Comparison of ENCODE assay signal across 10 cellular contexts in the genomic region with DNA sequence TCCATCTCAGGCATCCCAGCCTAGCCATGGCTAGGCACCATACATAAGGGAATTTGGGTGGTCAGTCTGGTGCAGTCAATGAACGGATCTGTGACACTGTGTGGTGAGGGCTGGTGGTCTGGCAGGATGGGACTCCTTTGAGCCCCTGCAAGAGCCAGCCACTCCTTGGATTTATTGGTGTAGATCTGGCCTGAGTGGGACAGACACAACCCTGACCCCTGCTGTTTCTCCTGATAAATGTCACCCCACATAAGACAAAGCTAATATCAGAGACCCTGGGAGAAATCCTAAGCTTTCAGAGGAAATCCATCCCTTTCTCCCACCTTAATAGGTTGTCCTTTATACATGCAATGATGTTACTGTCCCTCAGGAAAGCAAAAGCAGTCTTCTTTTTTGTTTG. TPM values are rescaled to one million over a fixed set of nuclear protein-coding genes. Genes with fewer than 3 reads are reported as not detected.
A peak's percentile ranks its signal among the peaks of the same experiment; 100 is the strongest.
DNase-seq lines count a peak whose midpoint lies in the region; ATAC-seq and TF ChIP-seq lines count a peak whose summit lies in the region.
"Had no signal": no experiment of that assay in that cellular context is flagged by ENCODE, and none has a peak within 500 bp of the region (broad histone marks: within the 10 kb centered on the region; RNA-seq: fewer than 3 reads in every experiment).

No MANE protein-coding gene starts in this region.

- H3K79me2 ChIP-seq in KMS-11 (ENCODE audit: insufficient read depth, low read depth), result peaks cover 4% of the 10 kb centered on the region; the same call in 1 of the 2 replicates

- H3K27ac ChIP-seq in KMS-11 (no peak overlapping the region), caudate nucleus (ENCODE audit: low read depth, low read length) (no peak overlapping the region)

- no peaks in the 10 kb centered on the region for H3K9me3 Mint-ChIP-seq in activated naive CD8-positive, alpha-beta T cell treated with anti-CD3 and anti-CD28 coated beads for 36 hours
- H3K9me3 Mint-ChIP-seq in naive B cell, result no peaks in the 10 kb centered on the region

- DNase-seq in DMS53 (lab: John Stamatoyannopoulos, UW), result peak; percentile 59
- DNase-seq in DMS53 treated with DMSO at 0.1 percent for 48 hours (lab: John Stamatoyannopoulos, UW; ENCODE audit: unreplicated experiment), result no peak
- no peak for DNase-seq in activated naive CD8-positive, alpha-beta T cell treated with anti-CD3 and anti-CD28 coated beads for 36 hours
- DNase-seq in naive B cell, result no peak
- DNase-seq in NCI-H128 (lab: John Stamatoyannopoulos, UW; ENCODE audit: unreplicated experiment), result no peak
- DNase-seq in caudate nucleus (lab: John Stamatoyannopoulos, UW), result no peak
- no peak for DNase-seq in midbrain (lab: John Stamatoyannopoulos, UW)
- DNase-seq: activated CD8-positive, alpha-beta memory T cell treated with anti-CD3 and anti-CD28 coated beads, Interleukin-2, amount 50 U/mL, for 48 hours; islet precursor cell had no signal

- H3K36me3 Mint-ChIP-seq in activated naive CD8-positive, alpha-beta T cell treated with anti-CD3 and anti-CD28 coated beads for 36 hours, result no peaks in the 10 kb centered on the region
- H3K36me3 Mint-ChIP-seq in naive B cell, result no peaks in the 10 kb centered on the region

- no peaks in the 10 kb centered on the region for H3K36me3 ChIP-seq in KMS-11 (ENCODE audit: insufficient read depth)

- no peak overlapping the region for H3K4me2 ChIP-seq in KMS-11

- H3K4me3 ChIP-seq in KMS-11 (IDR thresholded peaks at IDR 0.05; ENCODE audit: insufficient read depth, low read depth, low read length), result no peak overlapping the region

- peaks cover 8% of the 10 kb centered on the region for H3K27me3 Mint-ChIP-seq in activated naive CD8-positive, alpha-beta T cell treated with anti-CD3 and anti-CD28 coated beads for 36 hours
- H3K27me3 Mint-ChIP-seq in naive B cell, result peaks cover 11 to 33% (median 16%) of the 10 kb centered on the region in 3 donors

- no peak overlapping the region for H3K27ac Mint-ChIP-seq in activated naive CD8-positive, alpha-beta T cell treated with anti-CD3 and anti-CD28 coated beads for 36 hours
- no peak overlapping the region for H3K27ac Mint-ChIP-seq in naive B cell

- 0 out of 2 replicates have a peak, but pooled peaks have one; percentile 51 for TF ChIP-seq CTCF in KMS-11 (conservative IDR thresholded peaks at IDR 0.05; ENCODE audit: low read depth, low read length)

- no peak for ATAC-seq in naive B cell (ENCODE audit: low read depth in 2 of 2)

- H3K4me3 Mint-ChIP-seq in activated naive CD8-positive, alpha-beta T cell treated with anti-CD3 and anti-CD28 coated beads for 36 hours, result peak overlapping the region; percentile 30
- H3K4me3 Mint-ChIP-seq in naive B cell, result peak overlapping the region in 6 of 8 donors; percentile 51 to 97 (median 68)

- no peak overlapping the region for H2AFZ ChIP-seq in KMS-11 (ENCODE audit: low read depth)

- peaks cover 51% of the 10 kb centered on the region for H3K27me3 ChIP-seq in KMS-11 (ENCODE audit: insufficient read depth, low read depth)

- H3K4me1 ChIP-seq in KMS-11 (ENCODE audit: low read depth, poor library complexity, severe bottlenecking), result peaks cover 12% of the 10 kb centered on the region

- peaks cover 13% of the 10 kb centered on the region for H3K4me1 Mint-ChIP-seq in activated naive CD8-positive, alpha-beta T cell treated with anti-CD3 and anti-CD28 coated beads for 36 hours
- H3K4me1 Mint-ChIP-seq in naive B cell, result peaks cover 25 to 32% (median 29%) of the 10 kb centered on the region in 3 donors

- no peaks in the 10 kb centered on the region for H4K20me1 ChIP-seq in KMS-11 (ENCODE audit: insufficient read depth)

- H3K9ac ChIP-seq in KMS-11, result no peak overlapping the region

RNA-seq across cellular contexts. Expression of gene FBXO24, which starts 2.3 kb away (rescaled TPM):
- under 1 TPM; 0.54 to 0.80 TPM for total RNA-seq in activated naive CD8-positive, alpha-beta T cell treated with anti-CD3 and anti-CD28 coated beads for 36 hours
- polyA plus RNA-seq in naive B cell (ENCODE audit: low read depth in 6 of 6), result 1 to 10 TPM in 2 of 6 donors, under 1 TPM in 3, not detected in 1; 0.13 to 1.7 (median 0.89) TPM

RNA-seq across cellular contexts. Expression of gene LRCH4, which starts 2.5 kb away (rescaled TPM):
- total RNA-seq in activated naive CD8-positive, alpha-beta T cell treated with anti-CD3 and anti-CD28 coated beads for 36 hours, result 10 to 100 TPM; 65.6 to 68.1 TPM
- polyA plus RNA-seq in naive B cell (ENCODE audit: low read depth in 6 of 6), result 100 to 1,000 TPM in 4 of 6 donors, 10 to 100 TPM in 2; 81.4 to 172 (median 106) TPM

RNA-seq across cellular contexts. Expression of gene PCOLCE, which starts 13.7 kb away (rescaled TPM):
- 1 to 10 TPM; 4.0 TPM for total RNA-seq in activated naive CD8-positive, alpha-beta T cell treated with anti-CD3 and anti-CD28 coated beads for 36 hours
- polyA plus RNA-seq in naive B cell (ENCODE audit: low read depth in 6 of 6), result 1 to 10 TPM in 1 of 6 donors, under 1 TPM in 4, not detected in 1; 0.23 to 1.1 (median 0.86) TPM

RNA-seq across cellular contexts. Expression of gene SAP25, which starts 14.7 kb away (rescaled TPM):
- 1 to 10 TPM; 4.4 to 6.0 TPM for total RNA-seq in activated naive CD8-positive, alpha-beta T cell treated with anti-CD3 and anti-CD28 coated beads for 36 hours
- not detected for polyA plus RNA-seq in naive B cell (ENCODE audit: low read depth in 6 of 6)

RNA-seq across cellular contexts. Expression of gene MOSPD3, which starts 23.9 kb away (rescaled TPM):
- 10 to 100 TPM in 1 of 2 experiments, 1 to 10 TPM in 1; 9.7 to 10.0 TPM for total RNA-seq in activated naive CD8-positive, alpha-beta T cell treated with anti-CD3 and anti-CD28 coated beads for 36 hours
- 10 to 100 TPM in 5 of 6 donors, 1 to 10 TPM in 1; 7.7 to 18.2 (median 13.1) TPM for polyA plus RNA-seq in naive B cell (ENCODE audit: low read depth in 6 of 6)
